33 cellular contexts compared by ENCODE assay signal in the genomic region with DNA sequence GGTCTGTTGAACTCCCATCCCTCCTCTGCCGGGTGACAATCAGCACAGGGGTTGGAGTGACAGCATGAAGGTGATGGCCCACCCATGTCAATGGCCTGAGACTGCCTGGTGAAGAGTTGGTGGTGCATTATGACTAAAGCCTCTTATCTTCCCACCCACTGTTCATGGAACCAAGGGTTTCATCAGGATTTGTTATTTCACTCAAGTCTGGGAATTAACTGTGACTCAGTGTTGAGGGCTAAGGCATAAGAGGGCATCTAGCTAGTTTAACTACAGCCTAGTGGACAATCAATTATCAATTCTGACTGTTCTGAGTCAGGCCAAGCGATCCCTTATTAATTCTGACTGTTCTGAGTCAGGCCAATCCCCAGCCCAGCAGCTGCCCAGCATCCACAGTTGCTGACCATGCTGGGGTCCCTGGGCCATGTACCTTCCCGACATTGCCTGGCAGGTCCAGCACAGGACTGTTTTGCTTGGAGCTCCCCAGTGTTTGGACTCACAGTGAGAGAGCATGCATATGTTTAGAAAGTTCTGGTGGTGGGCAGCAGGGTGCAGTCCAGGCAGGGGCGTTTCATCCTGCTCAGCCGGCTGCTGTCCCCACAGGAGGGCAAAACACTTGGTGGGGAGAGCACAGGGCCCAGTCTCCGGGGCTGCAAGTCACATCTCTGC.
DNase-seq lines count a peak whose midpoint lies in the region; ATAC-seq and TF ChIP-seq lines count a peak whose summit lies in the region.
"Had no signal": no experiment of that assay in that cellular context is flagged by ENCODE, and none has a peak within 500 bp of the region (broad histone marks: within the 10 kb centered on the region; RNA-seq: fewer than 3 reads in every experiment).

No MANE protein-coding gene starts in this region.

- H3K36me3 Mint-ChIP-seq in nephron progenitor cell (ENCODE audit: low read depth) = no peaks in the 10 kb centered on the region
- H3K36me3 Mint-ChIP-seq in CD8-positive, alpha-beta memory T cell = no peaks in the 10 kb centered on the region
- peaks cover 4% of the 10 kb centered on the region for H3K36me3 Mint-ChIP-seq in T-helper 17 cell (ENCODE audit: low read depth)
- H3K36me3 Mint-ChIP-seq: immature natural killer cell had no signal

- DNase-seq in A172 (ENCODE audit: low spot score) (peak; percentile 24), H7 (peak; percentile 39), brain microvascular endothelial cell (peak; percentile 50), nephron progenitor cell (no peak), iPS-NIHi11 (ENCODE audit: low spot score) (no peak), T-helper 17 cell (no peak)
- no peak for DNase-seq in CD8-positive, alpha-beta memory T cell
- DNase-seq: activated CD4-positive, alpha-beta T cell treated with anti-CD3 and anti-CD28 coated beads for 36 hours; activated gamma-delta T cell treated with Interleukin-2 at 50 U/mL for 16 hours; amniotic stem cell; DMS53; endodermal cell; GF-D8; hippocampal formation; immature natural killer cell; Karpas-422; mesendoderm; NCI-H146; NCI-H2107; NCI-H446; nucleus accumbens; psoas muscle; SJCRH30; stimulated activated CD8-positive, alpha-beta memory T cell treated with anti-CD3 and anti-CD28 coated beads, Interleukin-4, amount 100 ng/mL, for 48 hours; stomach had no signal

- H3K27ac ChIP-seq in brain microvascular endothelial cell = no peak overlapping the region
- no peak overlapping the region for H3K27ac ChIP-seq in CD8-positive, alpha-beta memory T cell (ENCODE audit: low read depth, low read length)
- H3K27ac ChIP-seq: BLaER1, esophagus muscularis mucosa, gastroesophageal sphincter, psoas muscle, SJCRH30, stomach, tibial nerve had no signal

- H3K27me3 Mint-ChIP-seq in nephron progenitor cell (ENCODE audit: low read depth, poor library complexity) (peaks cover 21% of the 10 kb centered on the region), T-helper 17 cell (peaks cover 40% of the 10 kb centered on the region)
- peaks cover 10 to 26% of the 10 kb centered on the region in 2 donors for H3K27me3 Mint-ChIP-seq in CD8-positive, alpha-beta memory T cell
- H3K27me3 Mint-ChIP-seq: dendritic cell treated with granulocyte-macrophage colony-stimulating factor and Interleukin-4, amounts not matched to agents 40 ng/mL and 50 ng/mL, for 4 days had no signal

- H3K27me3 ChIP-seq in H7 (ENCODE audit: control insufficient read depth, insufficient read depth, low read length) = no peaks in the 10 kb centered on the region
- no peaks in the 10 kb centered on the region for H3K27me3 ChIP-seq in brain microvascular endothelial cell (replicated peaks)
- H3K27me3 ChIP-seq in CD8-positive, alpha-beta memory T cell (ENCODE audit: insufficient read depth, low read length, poor library complexity, severe bottlenecking) = no peaks in the 10 kb centered on the region
- H3K27me3 ChIP-seq: BLaER1, esophagus muscularis mucosa, stomach, tibial nerve had no signal

- H3K27ac Mint-ChIP-seq in nephron progenitor cell (peak overlapping the region; percentile 36), T-helper 17 cell (no peak overlapping the region)
- H3K27ac Mint-ChIP-seq in CD8-positive, alpha-beta memory T cell = no peak overlapping the region
- H3K27ac Mint-ChIP-seq: activated CD4-positive, alpha-beta T cell treated with anti-CD3 and anti-CD28 coated beads for 36 hours; dendritic cell treated with granulocyte-macrophage colony-stimulating factor and Interleukin-4, amounts not matched to agents 40 ng/mL and 50 ng/mL, for 4 days; endodermal cell; immature natural killer cell had no signal

- TF ChIP-seq CTCF in brain microvascular endothelial cell (IDR thresholded peaks at IDR 0.05; ENCODE audit: low read depth, low read length, missing control alignments) (no peak), nephron progenitor cell (IDR thresholded peaks at IDR 0.05) (no peak)

- POLR2A ChIA-PET in CD8-positive, alpha-beta memory T cell (lab: Charles Lee) = no interaction called here

- in situ Hi-C loops in brain microvascular endothelial cell (cut with HindIII; ENCODE audit: low pct_ligation_motif_present, low sequenced_read_pairs) = no loop called here

- no peaks in the 10 kb centered on the region for H3K9me3 ChIP-seq in CD8-positive, alpha-beta memory T cell (ENCODE audit: low read length)
- H3K9me3 ChIP-seq in T-helper 17 cell (ENCODE audit: control insufficient read depth, low read length, poor library complexity, severe bottlenecking) = no peaks in the 10 kb centered on the region
- H3K9me3 ChIP-seq: BLaER1, esophagus muscularis mucosa, gastroesophageal sphincter, psoas muscle, SJCRH30, stomach, tibial nerve had no signal

- peaks cover 25% of the 10 kb centered on the region for H3K4me1 Mint-ChIP-seq in nephron progenitor cell
- no peaks in the 10 kb centered on the region for H3K4me1 Mint-ChIP-seq in CD8-positive, alpha-beta memory T cell
- H3K4me1 Mint-ChIP-seq in T-helper 17 cell = peaks cover 4% of the 10 kb centered on the region
- H3K4me1 Mint-ChIP-seq: activated CD4-positive, alpha-beta T cell treated with anti-CD3 and anti-CD28 coated beads for 36 hours; immature natural killer cell had no signal

- CTCF ChIA-PET in CD8-positive, alpha-beta memory T cell (lab: Charles Lee) = interaction anchor here (1.0 kb wide), 1 partner anchor 351 kb away, joined by 3 read pairs; no protein-coding TSS in a partner anchor

- H3K4me3 ChIP-seq in H7 (ENCODE audit: insufficient read depth, low read depth, low read length) (no peak overlapping the region), brain microvascular endothelial cell (ENCODE audit: low read depth, low read length) (no peak overlapping the region)
- no peak overlapping the region for H3K4me3 ChIP-seq in CD8-positive, alpha-beta memory T cell (ENCODE audit: low read length)
- H3K4me3 ChIP-seq: BLaER1, esophagus muscularis mucosa, gastroesophageal sphincter, psoas muscle, SJCRH30, stomach, tibial nerve had no signal

- H3K4me1 ChIP-seq in CD8-positive, alpha-beta memory T cell (ENCODE audit: insufficient read depth, low read length) = no peaks in the 10 kb centered on the region
- H3K4me1 ChIP-seq: BLaER1, esophagus muscularis mucosa, gastroesophageal sphincter, psoas muscle, SJCRH30, tibial nerve had no signal

- no peaks in the 10 kb centered on the region for H3K9me3 Mint-ChIP-seq in nephron progenitor cell
- H3K9me3 Mint-ChIP-seq in CD8-positive, alpha-beta memory T cell = no peaks in the 10 kb centered on the region
- H3K9me3 Mint-ChIP-seq: dendritic cell treated with granulocyte-macrophage colony-stimulating factor and Interleukin-4, amounts not matched to agents 40 ng/mL and 50 ng/mL, for 4 days; endodermal cell; immature natural killer cell had no signal

- H3K36me3 ChIP-seq in H7 (replicated peaks; ENCODE audit: control insufficient read depth, insufficient read depth, low read length) (no peaks in the 10 kb centered on the region), brain microvascular endothelial cell (replicated peaks) (no peaks in the 10 kb centered on the region)
- no peaks in the 10 kb centered on the region for H3K36me3 ChIP-seq in CD8-positive, alpha-beta memory T cell (ENCODE audit: insufficient read depth, low read length)
- H3K36me3 ChIP-seq: BLaER1, esophagus muscularis mucosa, gastroesophageal sphincter, SJCRH30, stomach, tibial nerve had no signal

- no peak for ATAC-seq in T-helper 17 cell
- ATAC-seq in HG03097 (IDR thresholded peaks at IDR 0.05; ENCODE audit: low FRiP score, unreplicated experiment) = no peak
- ATAC-seq: activated CD4-positive, alpha-beta T cell treated with anti-CD3 and anti-CD28 coated beads for 36 hours; gastroesophageal sphincter; HCT116; left lobe of liver; psoas muscle had no signal

- H3K4me3 Mint-ChIP-seq in nephron progenitor cell = no peak overlapping the region
- H3K4me3 Mint-ChIP-seq in CD8-positive, alpha-beta memory T cell = no peak overlapping the region
- H3K4me3 Mint-ChIP-seq in T-helper 17 cell = no peak overlapping the region
- H3K4me3 Mint-ChIP-seq: activated CD4-positive, alpha-beta T cell treated with anti-CD3 and anti-CD28 coated beads for 36 hours; dendritic cell treated with granulocyte-macrophage colony-stimulating factor and Interleukin-4, amounts not matched to agents 40 ng/mL and 50 ng/mL, for 4 days; endodermal cell; immature natural killer cell had no signal

Comparison
In these comparisons a context has a peak if more than half of its experiments do, and no peak if none do; other contexts are left out.
1. DNase-seq: peak in A172 (single experiment), H7 (single experiment) and brain microvascular endothelial cell (single experiment); none in nephron progenitor cell (single experiment), iPS-NIHi11 (single experiment), CD8-positive, alpha-beta memory T cell (0 of 5) and T-helper 17 cell (0 of 3).